16 cellular contexts compared by ENCODE assay signal in genomic region chr16:87207509-87207908, GRCh38.
A peak's percentile ranks its signal among the peaks of the same experiment; 100 is the strongest.
DNase-seq lines count a peak whose midpoint lies in the region; ATAC-seq and TF ChIP-seq lines count a peak whose summit lies in the region.
"Had no signal": no experiment of that assay in that cellular context is flagged by ENCODE, and none has a peak within 500 bp of the region (broad histone marks: within the 10 kb centered on the region; RNA-seq: fewer than 3 reads in every experiment).

No MANE protein-coding gene starts in this region.

- peak; percentile 82 for ATAC-seq in Right ventricle myocardium inferior
- peak; percentile 14 to 22 for ATAC-seq in lower lobe of right lung
- ATAC-seq in aorta (ENCODE audit: low FRiP score), result peak; percentile 84
- no peak for ATAC-seq in activated CD8-positive, alpha-beta T cell treated with anti-CD3 and anti-CD28 coated beads for 36 hours
- ATAC-seq: activated CD4-positive, alpha-beta T cell treated with anti-CD3 and anti-CD28 coated beads for 36 hours had no signal

- CTCF ChIA-PET in activated CD8-positive, alpha-beta T cell treated with anti-CD3 and anti-CD28 coated beads for 36 hours (lab: Charles Lee), result no interaction called here

- peaks cover 8% of the 10 kb centered on the region for H3K4me1 Mint-ChIP-seq in endodermal cell
- H3K4me1 Mint-ChIP-seq in activated CD8-positive, alpha-beta T cell treated with anti-CD3 and anti-CD28 coated beads for 36 hours (ENCODE audit: low read depth), result no peaks in the 10 kb centered on the region
- H3K4me1 Mint-ChIP-seq: activated CD4-positive, alpha-beta T cell treated with anti-CD3 and anti-CD28 coated beads for 36 hours had no signal

- intact Hi-C loops in Right ventricle myocardium inferior (cut with DNase I), result loop anchor here (10.0 kb wide), 2 partner anchors 67 to 83 kb away; no protein-coding TSS in a partner anchor
- intact Hi-C loops in cardiac septum (cut with DNase I), result no loop called here
- intact Hi-C loops in lower lobe of right lung (cut with DNase I), result no loop called here
- intact Hi-C loops in aorta (cut with DNase I), result loop anchor here (10.0 kb wide), 1 partner anchor 643 kb away; the partner anchor contains the start of gene FOXC2 (in 2 of the 2)
- intact Hi-C loops in activated CD8-positive, alpha-beta T cell treated with anti-CD3 and anti-CD28 coated beads for 36 hours (cut with micrococcal nuclease), result no loop called here

- H3K9me3 ChIP-seq in endodermal cell (ENCODE audit: control insufficient read depth, low read length) (no peaks in the 10 kb centered on the region), lower lobe of right lung (no peaks in the 10 kb centered on the region), aorta (ENCODE audit: control insufficient read depth, low read length) (no peaks in the 10 kb centered on the region)
- H3K9me3 ChIP-seq: SK-N-SH, tibial nerve had no signal

- no peak overlapping the region for H3K4me3 Mint-ChIP-seq in endodermal cell
- H3K4me3 Mint-ChIP-seq in activated CD8-positive, alpha-beta T cell treated with anti-CD3 and anti-CD28 coated beads for 36 hours, result no peak overlapping the region
- H3K4me3 Mint-ChIP-seq: activated CD4-positive, alpha-beta T cell treated with anti-CD3 and anti-CD28 coated beads for 36 hours; immature natural killer cell; neural crest cell had no signal

- peaks cover 2% of the 10 kb centered on the region for H3K27me3 Mint-ChIP-seq in endodermal cell (ENCODE audit: insufficient read depth)
- H3K27me3 Mint-ChIP-seq in activated CD8-positive, alpha-beta T cell treated with anti-CD3 and anti-CD28 coated beads for 36 hours, result peaks cover 6% of the 10 kb centered on the region

- H3K27ac Mint-ChIP-seq in endodermal cell, result no peak overlapping the region
- H3K27ac Mint-ChIP-seq in activated CD8-positive, alpha-beta T cell treated with anti-CD3 and anti-CD28 coated beads for 36 hours, result no peak overlapping the region
- H3K27ac Mint-ChIP-seq: activated CD4-positive, alpha-beta T cell treated with anti-CD3 and anti-CD28 coated beads for 36 hours; immature natural killer cell had no signal

- DNase-seq in Right ventricle myocardium inferior (ENCODE audit: missing footprints) (no peak), cardiac septum (ENCODE audit: low spot score) (no peak), endodermal cell (no peak), lower lobe of right lung (no peak), aorta (no peak), NOMO-1 treated with dmso at 0.1 percent for 144 hours (lab: John Stamatoyannopoulos, UW; ENCODE audit: unreplicated experiment) (no peak)
- no peak for DNase-seq in stimulated activated naive CD4-positive, alpha-beta T cell (lab: John Stamatoyannopoulos, UW)
- no peak for DNase-seq in activated CD8-positive, alpha-beta T cell treated with anti-CD3 and anti-CD28 coated beads for 36 hours
- DNase-seq: activated CD4-positive, alpha-beta T cell treated with anti-CD3 and anti-CD28 coated beads for 36 hours; DND-41; immature natural killer cell; NCI-H2171; SK-N-SH had no signal

- H3K27ac ChIP-seq in endodermal cell (ENCODE audit: low read depth, low read length) (peak overlapping the region; percentile 68), lower lobe of right lung (peak overlapping the region; percentile 36), aorta (ENCODE audit: low read depth in 1 of 2, low read length in 2 of 2) (no peak overlapping the region)
- H3K27ac ChIP-seq: 22Rv1 had no signal

- no peaks in the 10 kb centered on the region for H3K36me3 Mint-ChIP-seq in endodermal cell (ENCODE audit: low read depth)
- no peaks in the 10 kb centered on the region for H3K36me3 Mint-ChIP-seq in activated CD8-positive, alpha-beta T cell treated with anti-CD3 and anti-CD28 coated beads for 36 hours (ENCODE audit: low read depth)
- H3K36me3 Mint-ChIP-seq: immature natural killer cell had no signal

- no peak overlapping the region for H3K9ac ChIP-seq in endodermal cell (ENCODE audit: extremely low read depth, low read length, poor library complexity, severe bottlenecking)
- H3K9ac ChIP-seq: SK-N-SH had no signal

- H3K4me1 ChIP-seq in endodermal cell (ENCODE audit: control insufficient read depth, insufficient read depth, low read length), result no peaks in the 10 kb centered on the region
- peaks cover 7% of the 10 kb centered on the region for H3K4me1 ChIP-seq in lower lobe of right lung
- H3K4me1 ChIP-seq in aorta (ENCODE audit: control insufficient read depth in 1 of 2, insufficient read depth in 2 of 2, low read length in 2 of 2), result no peaks in the 10 kb centered on the region

- peaks cover 3% of the 10 kb centered on the region for H3K9me3 Mint-ChIP-seq in endodermal cell
- H3K9me3 Mint-ChIP-seq in activated CD8-positive, alpha-beta T cell treated with anti-CD3 and anti-CD28 coated beads for 36 hours, result no peaks in the 10 kb centered on the region
- H3K9me3 Mint-ChIP-seq: immature natural killer cell, neural crest cell had no signal

- H3K36me3 ChIP-seq in endodermal cell (ENCODE audit: control insufficient read depth, insufficient read depth, low read length) (no peaks in the 10 kb centered on the region), lower lobe of right lung (no peaks in the 10 kb centered on the region), aorta (ENCODE audit: control insufficient read depth in 1 of 2, insufficient read depth in 2 of 2, low read length in 1 of 2) (no peaks in the 10 kb centered on the region)
- H3K36me3 ChIP-seq: tibial nerve had no signal

- TF ChIP-seq CTCF in endodermal cell (conservative IDR thresholded peaks at IDR 0.05), result no peak
- TF ChIP-seq CTCF in lower lobe of right lung (IDR thresholded peaks at IDR 0.05), result no peak
- no peak for TF ChIP-seq CTCF in activated CD8-positive, alpha-beta T cell treated with anti-CD3 and anti-CD28 coated beads for 36 hours (IDR thresholded peaks at IDR 0.05)

- H3K4me3 ChIP-seq in endodermal cell (ENCODE audit: low read length), result no peak overlapping the region
- H3K4me3 ChIP-seq in lower lobe of right lung, result no peak overlapping the region
- no peak overlapping the region for H3K4me3 ChIP-seq in aorta (ENCODE audit: low read length in 2 of 2)
- H3K4me3 ChIP-seq: tibial nerve had no signal

- 64 to 80% methylated on average over 4 to 7 of the region's 7 CpGs for WGBS in endodermal cell (ENCODE audit: insufficient coverage in 1 of 2, insufficient read length in 1 of 2), 2 experiments
- 24 to 35% methylated on average over 7 of the region's 7 CpGs for WGBS in aorta, 2 donors

- POLR2A ChIA-PET in activated CD8-positive, alpha-beta T cell treated with anti-CD3 and anti-CD28 coated beads for 36 hours (lab: Charles Lee), result no interaction called here

- H3K27me3 ChIP-seq in endodermal cell (ENCODE audit: control insufficient read depth, insufficient read depth, low read length, poor library complexity, severe bottlenecking), result no peaks in the 10 kb centered on the region
- H3K27me3 ChIP-seq in lower lobe of right lung (ENCODE audit: low read depth), result no peaks in the 10 kb centered on the region
- H3K27me3 ChIP-seq in aorta (ENCODE audit: control insufficient read depth in 1 of 2, insufficient read depth in 2 of 2, low read length in 1 of 2), result no peaks in the 10 kb centered on the region
- H3K27me3 ChIP-seq: tibial nerve had no signal

Comparison
In these comparisons a context has a peak if more than half of its experiments do, and no peak if none do; other contexts are left out.
1. intact Hi-C loops: an anchor here in Right ventricle myocardium inferior (10.0 kb wide) and aorta (10.0 kb wide); none called in cardiac septum, lower lobe of right lung and activated CD8-positive, alpha-beta T cell treated with anti-CD3 and anti-CD28 coated beads for 36 hours.
2. H3K27ac ChIP-seq: peak in endodermal cell (single experiment) and lower lobe of right lung (single experiment); none in aorta (0 of 2).